In the genomic region with DNA sequence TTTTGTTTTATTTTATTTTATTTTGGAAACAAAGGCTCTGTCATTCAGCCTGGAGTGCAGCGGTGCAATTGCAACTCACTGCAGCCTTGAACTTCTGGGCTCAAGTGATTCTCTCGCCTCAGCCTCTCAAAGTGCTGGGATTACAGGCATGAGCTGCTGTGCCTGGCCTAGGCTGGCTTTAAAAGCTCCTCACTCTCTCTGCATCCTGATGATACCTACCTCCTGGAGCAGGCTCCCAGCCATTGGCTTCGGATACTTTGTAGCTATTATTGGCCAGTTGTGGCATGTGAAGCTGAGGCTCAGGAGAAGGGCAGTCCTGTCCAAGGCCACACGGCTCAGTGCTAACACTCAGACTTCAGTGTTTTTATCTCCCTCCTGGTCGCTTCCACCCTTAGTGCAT, we compare ENCODE assay signal across 1 cellular context.
TF ChIP-seq lines count a peak whose summit lies in the region.

No MANE protein-coding gene starts in this region.

TF ChIP-seq in HepG2, 621 proteins besides CTCF, POLR2A, EP300 and RAD21:
- peak; percentile 20; the same call in 1 of the 2 replicates for TF ChIP-seq ZBTB7A (CRISPR knock-in tag; IDR thresholded peaks at IDR 0.05)
- TF ChIP-seq ZNF318 (CRISPR knock-in tag; IDR thresholded peaks at IDR 0.05): no peak
- no peak for TF ChIP-seq ARID3A (IDR thresholded peaks at IDR 0.05; ENCODE audit: low read depth, low read length)
- 0 out of 2 replicates have a peak, but pooled peaks have one; percentile 13 for TF ChIP-seq ZBTB7B (CRISPR knock-in tag; IDR thresholded peaks at IDR 0.05)
- no peak for TF ChIP-seq SAP130 (CRISPR knock-in tag; IDR thresholded peaks at IDR 0.05; ENCODE audit: low read depth)
- 0 out of 2 replicates have a peak, but pooled peaks have one; percentile 8 for TF ChIP-seq NCOA2 (CRISPR knock-in tag; IDR thresholded peaks at IDR 0.05)
- no peak for TF ChIP-seq ZNF501 (CRISPR knock-in tag; IDR thresholded peaks at IDR 0.05)
- TF ChIP-seq, protein P1, sequence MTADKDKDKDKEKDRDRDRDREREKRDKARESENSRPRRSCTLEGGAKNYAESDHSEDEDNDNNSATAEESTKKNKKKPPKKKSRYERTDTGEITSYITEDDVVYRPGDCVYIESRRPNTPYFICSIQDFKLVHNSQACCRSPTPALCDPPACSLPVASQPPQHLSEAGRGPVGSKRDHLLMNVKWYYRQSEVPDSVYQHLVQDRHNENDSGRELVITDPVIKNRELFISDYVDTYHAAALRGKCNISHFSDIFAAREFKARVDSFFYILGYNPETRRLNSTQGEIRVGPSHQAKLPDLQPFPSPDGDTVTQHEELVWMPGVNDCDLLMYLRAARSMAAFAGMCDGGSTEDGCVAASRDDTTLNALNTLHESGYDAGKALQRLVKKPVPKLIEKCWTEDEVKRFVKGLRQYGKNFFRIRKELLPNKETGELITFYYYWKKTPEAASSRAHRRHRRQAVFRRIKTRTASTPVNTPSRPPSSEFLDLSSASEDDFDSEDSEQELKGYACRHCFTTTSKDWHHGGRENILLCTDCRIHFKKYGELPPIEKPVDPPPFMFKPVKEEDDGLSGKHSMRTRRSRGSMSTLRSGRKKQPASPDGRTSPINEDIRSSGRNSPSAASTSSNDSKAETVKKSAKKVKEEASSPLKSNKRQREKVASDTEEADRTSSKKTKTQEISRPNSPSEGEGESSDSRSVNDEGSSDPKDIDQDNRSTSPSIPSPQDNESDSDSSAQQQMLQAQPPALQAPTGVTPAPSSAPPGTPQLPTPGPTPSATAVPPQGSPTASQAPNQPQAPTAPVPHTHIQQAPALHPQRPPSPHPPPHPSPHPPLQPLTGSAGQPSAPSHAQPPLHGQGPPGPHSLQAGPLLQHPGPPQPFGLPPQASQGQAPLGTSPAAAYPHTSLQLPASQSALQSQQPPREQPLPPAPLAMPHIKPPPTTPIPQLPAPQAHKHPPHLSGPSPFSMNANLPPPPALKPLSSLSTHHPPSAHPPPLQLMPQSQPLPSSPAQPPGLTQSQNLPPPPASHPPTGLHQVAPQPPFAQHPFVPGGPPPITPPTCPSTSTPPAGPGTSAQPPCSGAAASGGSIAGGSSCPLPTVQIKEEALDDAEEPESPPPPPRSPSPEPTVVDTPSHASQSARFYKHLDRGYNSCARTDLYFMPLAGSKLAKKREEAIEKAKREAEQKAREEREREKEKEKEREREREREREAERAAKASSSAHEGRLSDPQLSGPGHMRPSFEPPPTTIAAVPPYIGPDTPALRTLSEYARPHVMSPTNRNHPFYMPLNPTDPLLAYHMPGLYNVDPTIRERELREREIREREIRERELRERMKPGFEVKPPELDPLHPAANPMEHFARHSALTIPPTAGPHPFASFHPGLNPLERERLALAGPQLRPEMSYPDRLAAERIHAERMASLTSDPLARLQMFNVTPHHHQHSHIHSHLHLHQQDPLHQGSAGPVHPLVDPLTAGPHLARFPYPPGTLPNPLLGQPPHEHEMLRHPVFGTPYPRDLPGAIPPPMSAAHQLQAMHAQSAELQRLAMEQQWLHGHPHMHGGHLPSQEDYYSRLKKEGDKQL (CRISPR knock-in tag; IDR thresholded peaks at IDR 0.05; ENCODE audit: low read depth): 0 out of 2 replicates have a peak, but pooled peaks have one; percentile 12
- TF ChIP-seq, protein P2, sequence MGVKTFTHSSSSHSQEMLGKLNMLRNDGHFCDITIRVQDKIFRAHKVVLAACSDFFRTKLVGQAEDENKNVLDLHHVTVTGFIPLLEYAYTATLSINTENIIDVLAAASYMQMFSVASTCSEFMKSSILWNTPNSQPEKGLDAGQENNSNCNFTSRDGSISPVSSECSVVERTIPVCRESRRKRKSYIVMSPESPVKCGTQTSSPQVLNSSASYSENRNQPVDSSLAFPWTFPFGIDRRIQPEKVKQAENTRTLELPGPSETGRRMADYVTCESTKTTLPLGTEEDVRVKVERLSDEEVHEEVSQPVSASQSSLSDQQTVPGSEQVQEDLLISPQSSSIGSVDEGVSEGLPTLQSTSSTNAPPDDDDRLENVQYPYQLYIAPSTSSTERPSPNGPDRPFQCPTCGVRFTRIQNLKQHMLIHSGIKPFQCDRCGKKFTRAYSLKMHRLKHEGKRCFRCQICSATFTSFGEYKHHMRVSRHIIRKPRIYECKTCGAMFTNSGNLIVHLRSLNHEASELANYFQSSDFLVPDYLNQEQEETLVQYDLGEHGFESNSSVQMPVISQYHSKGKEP (CRISPR knock-in tag; IDR thresholded peaks at IDR 0.05): no peak
- peak; percentile 11; the same call in 1 of the 2 replicates for TF ChIP-seq POLR2G (IDR thresholded peaks at IDR 0.05; ENCODE audit: low read depth, low read length)
- 0 out of 2 replicates have a peak, but pooled peaks have one; percentile 61 for TF ChIP-seq ZFYVE20 (CRISPR knock-in tag; IDR thresholded peaks at IDR 0.05; ENCODE audit: borderline replicate concordance, low read depth)
- 0 out of 2 replicates have a peak, but pooled peaks have one; percentile 0 for TF ChIP-seq KDM5B (CRISPR knock-in tag; IDR thresholded peaks at IDR 0.05; ENCODE audit: borderline replicate concordance)
- no peak for TF ChIP-seq ZMAT3 (CRISPR knock-in tag; conservative IDR thresholded peaks at IDR 0.05)
- TF ChIP-seq ZSCAN21 (CRISPR knock-in tag; IDR thresholded peaks at IDR 0.05; ENCODE audit: borderline replicate concordance): 0 out of 2 replicates have a peak, but pooled peaks have one; percentile 30
- TF ChIP-seq, protein P3, sequence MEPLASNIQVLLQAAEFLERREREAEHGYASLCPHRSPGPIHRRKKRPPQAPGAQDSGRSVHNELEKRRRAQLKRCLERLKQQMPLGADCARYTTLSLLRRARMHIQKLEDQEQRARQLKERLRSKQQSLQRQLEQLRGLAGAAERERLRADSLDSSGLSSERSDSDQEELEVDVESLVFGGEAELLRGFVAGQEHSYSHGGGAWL (CRISPR knock-in tag; IDR thresholded peaks at IDR 0.05): 0 out of 2 replicates have a peak, but pooled peaks have one; percentile 25
- TF ChIP-seq TGIF2 (CRISPR knock-in tag; IDR thresholded peaks at IDR 0.05): no peak
- TF ChIP-seq NR2F6 (IDR thresholded peaks at IDR 0.05): 0 out of 2 replicates have a peak, but pooled peaks have one; percentile 1
- no peak for TF ChIP-seq NR2F6 (CRISPR knock-in tag; IDR thresholded peaks at IDR 0.05)
